Comparison of ENCODE assay signal across 1 cellular context in genomic region chr11:1392111-1392510, GRCh38.
TF ChIP-seq lines count a peak whose summit lies in the region.

No MANE protein-coding gene starts in this region.

TF ChIP-seq in WTC11, 78 proteins besides CTCF, POLR2A, EP300 and RAD21 (continued from another document):
- TF ChIP-seq FOXP4 (CRISPR knock-in tag; IDR thresholded peaks at IDR 0.05) = no peak
- no peak for TF ChIP-seq ZNF671 (CRISPR knock-in tag; IDR thresholded peaks at IDR 0.05)
- no peak for TF ChIP-seq TEAD1 (CRISPR knock-in tag; IDR thresholded peaks at IDR 0.05)
- no peak for TF ChIP-seq KAT7 (CRISPR knock-in tag; IDR thresholded peaks at IDR 0.05; ENCODE audit: borderline replicate concordance)
- TF ChIP-seq E2F5 (CRISPR knock-in tag; IDR thresholded peaks at IDR 0.05) = no peak
- TF ChIP-seq ERG (CRISPR knock-in tag; IDR thresholded peaks at IDR 0.05) = no peak
- TF ChIP-seq FOXJ3 (CRISPR knock-in tag; IDR thresholded peaks at IDR 0.05; ENCODE audit: borderline replicate concordance) = no peak
- TF ChIP-seq EMX1 (CRISPR knock-in tag; IDR thresholded peaks at IDR 0.05) = no peak
- TF ChIP-seq ZNF219 (CRISPR knock-in tag; IDR thresholded peaks at IDR 0.05; ENCODE audit: borderline replicate concordance) = no peak
- no peak for TF ChIP-seq IRF2 (CRISPR knock-in tag; IDR thresholded peaks at IDR 0.05; ENCODE audit: borderline replicate concordance, low read depth)
- no peak for TF ChIP-seq NFATC4 (CRISPR knock-in tag; IDR thresholded peaks at IDR 0.05)
